8 cellular contexts compared by ENCODE assay signal in the genomic region with DNA sequence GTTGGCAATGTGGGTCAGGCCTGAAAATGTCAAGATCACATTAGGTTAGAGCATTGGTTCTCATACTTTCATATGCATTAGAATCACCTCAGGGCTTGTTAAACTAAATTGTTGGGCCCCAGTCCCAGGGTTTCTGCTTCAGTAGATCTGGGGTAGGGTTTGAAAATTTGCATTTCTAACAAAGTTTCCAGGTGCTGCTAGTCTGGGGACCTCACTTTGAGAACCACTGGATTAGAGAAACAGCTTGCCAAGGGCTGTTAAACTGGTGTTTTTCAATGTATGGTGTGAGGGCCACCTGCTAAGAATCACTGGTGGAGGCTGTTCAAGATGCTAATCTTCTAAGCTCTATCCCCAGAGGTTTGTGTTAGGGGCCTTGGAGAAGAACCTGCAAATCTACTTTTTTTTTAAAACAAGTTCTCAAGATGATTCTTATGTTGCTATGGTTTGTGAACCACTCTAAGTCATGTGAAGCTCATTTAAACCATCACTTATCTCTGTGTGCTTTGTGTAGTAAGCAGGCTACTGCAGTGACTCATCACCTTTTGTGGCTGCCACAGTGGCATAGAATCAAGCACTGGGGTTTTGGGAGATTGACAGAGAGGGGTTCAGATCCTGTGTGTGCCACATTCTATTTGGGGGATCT.
DNase-seq lines count a peak whose midpoint lies in the region; ATAC-seq and TF ChIP-seq lines count a peak whose summit lies in the region.

No MANE protein-coding gene starts in this region.

- intact Hi-C loops in stomach (cut with DNase I; ENCODE audit: low total_unique reads): no loop called here

- no peaks in the 10 kb centered on the region for H3K79me2 ChIP-seq in hepatocyte

- peak; percentile 29 for DNase-seq in hepatocyte (ENCODE audit: low spot score)
- DNase-seq in iPS-NIHi11 (ENCODE audit: low spot score): no peak
- no peak for DNase-seq in stomach
- no peak for DNase-seq in substantia nigra (lab: John Stamatoyannopoulos, UW)
- no peak for DNase-seq in coronary artery (ENCODE audit: low spot score)

- peak overlapping the region; percentile 92 for H3K27ac ChIP-seq in KOPT-K1 (ENCODE audit: low read depth, low read length, poor library complexity, severe bottlenecking)
- no peak overlapping the region for H3K27ac ChIP-seq in hepatocyte
- H3K27ac ChIP-seq in stomach: no peak overlapping the region
- no peak overlapping the region for H3K27ac ChIP-seq in substantia nigra (ENCODE audit: low read depth, low read length, poor library complexity, severe bottlenecking)
- no peak overlapping the region for H3K27ac ChIP-seq in coronary artery

- H3K9me2 ChIP-seq in hepatocyte (replicated peaks; ENCODE audit: insufficient read depth): no peaks in the 10 kb centered on the region

- ATAC-seq in GM18508 (IDR thresholded peaks at IDR 0.05; ENCODE audit: insufficient read depth, unreplicated experiment) (peak; percentile 87), GM21737 (IDR thresholded peaks at IDR 0.05; ENCODE audit: unreplicated experiment) (peak; percentile 82)

- H3K4me2 ChIP-seq in hepatocyte: no peak overlapping the region

- no peak for TF ChIP-seq POLR2A in stomach (IDR thresholded peaks at IDR 0.05)

- no peak overlapping the region for H2AFZ ChIP-seq in hepatocyte

- no peak for TF ChIP-seq EP300 in stomach (IDR thresholded peaks at IDR 0.05)

- H3K9me3 ChIP-seq in KOPT-K1 (ENCODE audit: insufficient read depth, low read length, poor library complexity, severe bottlenecking) (peaks cover 39% of the 10 kb centered on the region), hepatocyte (ENCODE audit: low read depth) (no peaks in the 10 kb centered on the region), stomach (no peaks in the 10 kb centered on the region)

- H3K27me3 ChIP-seq in hepatocyte (no peaks in the 10 kb centered on the region), stomach (no peaks in the 10 kb centered on the region)

- no peaks in the 10 kb centered on the region; the same call in 1 of the 2 replicates for H3K36me3 ChIP-seq in KOPT-K1 (ENCODE audit: insufficient read depth, low read length)
- no peaks in the 10 kb centered on the region for H3K36me3 ChIP-seq in hepatocyte (replicated peaks; ENCODE audit: insufficient read depth, low read depth)
- H3K36me3 ChIP-seq in stomach: no peaks in the 10 kb centered on the region

- no peak for TF ChIP-seq CTCF in hepatocyte (IDR thresholded peaks at IDR 0.05; ENCODE audit: poor library complexity)
- TF ChIP-seq CTCF in stomach (IDR thresholded peaks at IDR 0.05): no peak
- no peak for TF ChIP-seq CTCF in coronary artery (IDR thresholded peaks at IDR 0.05)

- no peak overlapping the region for H3K4me3 ChIP-seq in hepatocyte
- no peak overlapping the region for H3K4me3 ChIP-seq in stomach
- no peak overlapping the region for H3K4me3 ChIP-seq in coronary artery

- H3K4me1 ChIP-seq in hepatocyte (ENCODE audit: insufficient read depth) (no peaks in the 10 kb centered on the region), stomach (no peaks in the 10 kb centered on the region)

- no peaks in the 10 kb centered on the region for H4K20me1 ChIP-seq in hepatocyte (ENCODE audit: insufficient read depth, poor library complexity, severe bottlenecking)
